In genomic region chr1:194862129-194862528, GRCh38 we compare ENCODE assay signal across 29 cellular contexts.
"Had no signal": no experiment of that assay in that cellular context is flagged by ENCODE, and none has a peak within 500 bp of the region (broad histone marks: within the 10 kb centered on the region; RNA-seq: fewer than 3 reads in every experiment).

No MANE protein-coding gene starts in this region.

- H3K36me3 Mint-ChIP-seq: stimulated activated effector memory CD8-positive, alpha-beta T cell treated with anti-CD3 and anti-CD28 coated beads, Interleukin-12 subunit alpha, Interleukin-12 subunit beta, amount 100 ng/mL, for 72 hours had no signal

- H3K36me3 ChIP-seq: ovary, right lobe of liver, sigmoid colon, stomach, thoracic aorta, thyroid gland, tibial nerve, upper lobe of left lung, vagina had no signal

- H3K9me3 ChIP-seq: ovary, psoas muscle, right lobe of liver, sigmoid colon, thoracic aorta, thyroid gland, upper lobe of left lung, vagina had no signal

- H3K9ac ChIP-seq: parathyroid adenoma had no signal

- DNase-seq: nephron progenitor cell; occipital lobe; ovary; posterior cingulate gyrus; psoas muscle; right cardiac atrium; right lobe of liver; sigmoid colon; small intestine; stimulated activated CD4-positive, alpha-beta T cell treated with anti-CD3 and anti-CD28 coated beads, Interleukin-15, amount 100 ng/mL, for 24 hours; stimulated activated CD4-positive, alpha-beta T cell treated with anti-CD3 and anti-CD28 coated beads, Interleukin-2, amount 100 ng/mL, for 24 hours; stimulated activated CD4-positive, alpha-beta T cell treated with anti-CD3 and anti-CD28 coated beads, Interleukin-2, amount 100 ng/mL, for 48 hours; stimulated activated CD4-positive, alpha-beta T cell treated with anti-CD3 and anti-CD28 coated beads, Interleukin-4, amount 100 ng/mL, for 24 hours; stimulated activated naive B cell treated with anti-CD40 and anti-IgM and Interleukin-4, amounts not matched to agents 10 μg/mL and 1 μg/mL and 100 μg/mL, for 72 hours; stimulated activated naive CD4-positive, alpha-beta T cell treated with Interleukin-2 at 50 U/mL for 16 hours; stomach; thyroid gland; trophoblast cell; upper lobe of left lung had no signal

- H3K4me3 ChIP-seq: ovary, psoas muscle, right lobe of liver, sigmoid colon, stomach, thoracic aorta, thyroid gland, tibial nerve, upper lobe of left lung, vagina had no signal

- H3K27me3 ChIP-seq: ovary, right lobe of liver, sigmoid colon, stomach, thyroid gland, tibial nerve, upper lobe of left lung, vagina had no signal

- H3K27me3 Mint-ChIP-seq: natural killer cell treated with Interleukin-12 subunit alpha and Interleukin-12 subunit beta and Interleukin-15 and Interleukin-18, amount 100 ng/mL, for 72 hours; progenitor cell of endocrine pancreas; stimulated activated naive B cell treated with anti-CD40 and anti-IgM and Interleukin-4, amounts not matched to agents 10 μg/mL and 1 μg/mL and 100 μg/mL, for 72 hours; stimulated activated naive CD8-positive, alpha-beta T cell treated with anti-CD3 and anti-CD28 coated beads, Interleukin-15, Interleukin-2, amounts not matched to agents 100 ng/mL and 50 ng/mL, for 24 hours had no signal

- FAIRE-seq: urothelium cell line had no signal

- H3K27ac Mint-ChIP-seq: natural killer cell treated with Interleukin-12 subunit alpha and Interleukin-12 subunit beta and Interleukin-15 and Interleukin-18, amount 100 ng/mL, for 72 hours; nephron progenitor cell; progenitor cell of endocrine pancreas; stimulated activated effector memory CD8-positive, alpha-beta T cell treated with anti-CD3 and anti-CD28 coated beads, Interleukin-12 subunit alpha, Interleukin-12 subunit beta, amount 100 ng/mL, for 72 hours; stimulated activated naive B cell treated with anti-CD40 and anti-IgM and Interleukin-4, amounts not matched to agents 10 μg/mL and 1 μg/mL and 100 μg/mL, for 72 hours; stimulated activated naive CD8-positive, alpha-beta T cell treated with anti-CD3 and anti-CD28 coated beads, Interleukin-15, Interleukin-2, amounts not matched to agents 100 ng/mL and 50 ng/mL, for 24 hours had no signal

- H3K4me3 Mint-ChIP-seq: natural killer cell treated with Interleukin-12 subunit alpha and Interleukin-12 subunit beta and Interleukin-15 and Interleukin-18, amount 100 ng/mL, for 72 hours; nephron progenitor cell; neural crest cell; stimulated activated effector memory CD8-positive, alpha-beta T cell treated with anti-CD3 and anti-CD28 coated beads, Interleukin-12 subunit alpha, Interleukin-12 subunit beta, amount 100 ng/mL, for 72 hours; stimulated activated naive B cell treated with anti-CD40 and anti-IgM and Interleukin-4, amounts not matched to agents 10 μg/mL and 1 μg/mL and 100 μg/mL, for 72 hours; stimulated activated naive CD8-positive, alpha-beta T cell treated with anti-CD3 and anti-CD28 coated beads, Interleukin-15, Interleukin-2, amounts not matched to agents 100 ng/mL and 50 ng/mL, for 24 hours had no signal

- H3K27ac ChIP-seq: ovary, parathyroid adenoma, psoas muscle, right lobe of liver, sigmoid colon, stomach, thoracic aorta, thyroid gland, tibial nerve, upper lobe of left lung, vagina had no signal

- H3K4me1 ChIP-seq: parathyroid adenoma, psoas muscle, right lobe of liver, sigmoid colon, stomach, thyroid gland, tibial nerve, upper lobe of left lung, vagina had no signal

- H3K4me1 Mint-ChIP-seq: neural crest cell; stimulated activated effector memory CD8-positive, alpha-beta T cell treated with anti-CD3 and anti-CD28 coated beads, Interleukin-12 subunit alpha, Interleukin-12 subunit beta, amount 100 ng/mL, for 72 hours had no signal

- H2AFZ ChIP-seq: parathyroid adenoma had no signal

- H3K79me2 ChIP-seq: parathyroid adenoma had no signal

- ATAC-seq: natural killer cell treated with Interleukin-12 subunit alpha and Interleukin-12 subunit beta and Interleukin-15 and Interleukin-18, amount 100 ng/mL, for 72 hours; psoas muscle; right cardiac atrium; right lobe of liver; stimulated activated effector memory CD8-positive, alpha-beta T cell treated with anti-CD3 and anti-CD28 coated beads, Interleukin-12 subunit alpha, Interleukin-12 subunit beta, amount 100 ng/mL, for 72 hours; stimulated activated naive B cell treated with anti-CD40 and anti-IgM and Interleukin-4, amounts not matched to agents 10 μg/mL and 1 μg/mL and 100 μg/mL, for 72 hours had no signal
